In genomic region chr14:104968153-104968527, GRCh38 we compare ENCODE assay signal across 1 cellular context.
TF ChIP-seq lines count a peak whose summit lies in the region.

No MANE protein-coding gene starts in this region.

TF ChIP-seq in endothelial cell of umbilical vein, 7 proteins besides CTCF, POLR2A, EP300 and RAD21 (continued from another document):
- TF ChIP-seq POLR2AphosphoS5 (IDR thresholded peaks at IDR 0.05; ENCODE audit: insufficient read depth, low read depth, low read length) = no peak
- no peak for TF ChIP-seq MYC (IDR thresholded peaks at IDR 0.05; ENCODE audit: low read depth, low read length)
